Comparison of ENCODE assay signal across 8 cellular contexts in genomic region chr20:50283922-50284810, GRCh38.
DNase-seq lines count a peak whose midpoint lies in the region; TF ChIP-seq lines count a peak whose summit lies in the region.

No MANE protein-coding gene starts in this region.

- peak; percentile 27 for DNase-seq in RPMI8226
- peak; percentile 19 for DNase-seq in germinal center (ENCODE audit: low spot score)
- DNase-seq in smooth muscle cell (lab: John Stamatoyannopoulos, UW; ENCODE audit: unreplicated experiment) = no peak
- no peak for DNase-seq in GM10266 (ENCODE audit: extremely low spot score)
- no peak for DNase-seq in activated gamma-delta T cell treated with Interleukin-2 at 50 U/mL for 16 hours
- no peak for DNase-seq in SK-N-DZ (ENCODE audit: low spot score)
- DNase-seq in iPS-NIHi11 (ENCODE audit: low spot score) = no peak

- H3K9me3 ChIP-seq in HEK293 (ENCODE audit: control insufficient read depth, insufficient read depth, low read depth, low read length) = no peaks in the 10 kb centered on the region
- no peaks in the 10 kb centered on the region for H3K9me3 ChIP-seq in smooth muscle cell (replicated peaks; ENCODE audit: low read depth)

- peak overlapping the region; percentile 64 for H3K4me2 ChIP-seq in smooth muscle cell

- no peaks in the 10 kb centered on the region for H3K27me3 ChIP-seq in smooth muscle cell (ENCODE audit: low read depth)

- 78% methylated on average over 24 of the region's 24 CpGs for WGBS in smooth muscle cell (ENCODE audit: low lambda C conversion rate)

- CTCF ChIA-PET in HEK293 (lab: Yijun Ruan, JAX) = interaction anchor here (0.7 to 1.6 kb wide), 2 partner anchors 10 to 37 kb away, joined by 3 to 4 read pairs; no protein-coding TSS in a partner anchor

- H3K4me1 ChIP-seq in HEK293 (ENCODE audit: control insufficient read depth, insufficient read depth, low read length) (peaks cover 14% of the 10 kb centered on the region), smooth muscle cell (ENCODE audit: low read depth) (peaks cover 21% of the 10 kb centered on the region)

- H4K20me1 ChIP-seq in smooth muscle cell (ENCODE audit: low read depth) = no peaks in the 10 kb centered on the region

- no peak for TF ChIP-seq CTCF in HEK293 (tag by site-specific recombination; IDR thresholded peaks at IDR 0.05)
- no peak for TF ChIP-seq CTCF in smooth muscle cell (IDR thresholded peaks at IDR 0.05; ENCODE audit: borderline replicate concordance, insufficient read depth, poor library complexity, severe bottlenecking)
- TF ChIP-seq CTCF in GM10266 (IDR thresholded peaks at IDR 0.05; ENCODE audit: control insufficient read depth, insufficient read depth, low read depth, missing control alignments) = no peak

- H3K9ac ChIP-seq in smooth muscle cell (ENCODE audit: low read depth) = no peak overlapping the region

- POLR2A ChIA-PET in HEK293 (lab: Yijun Ruan, JAX) = no interaction called here

- no peaks in the 10 kb centered on the region for H3K36me3 ChIP-seq in HEK293 (ENCODE audit: control insufficient read depth in 2 of 2, insufficient read depth in 1 of 2, low read length in 2 of 2)
- no peaks in the 10 kb centered on the region for H3K36me3 ChIP-seq in smooth muscle cell (ENCODE audit: low read depth)

- H2AFZ ChIP-seq in smooth muscle cell (ENCODE audit: low read depth) = peak overlapping the region; percentile 77

- H3K79me2 ChIP-seq in smooth muscle cell (ENCODE audit: low read depth) = no peaks in the 10 kb centered on the region

- H3K27ac ChIP-seq in HEK293 (ENCODE audit: extremely low read depth, low read depth, low read length) (no peak overlapping the region; the same call in 1 of the 2 replicates), smooth muscle cell (ENCODE audit: low read depth) (peak overlapping the region; percentile 96)

- H3K4me3 ChIP-seq in HEK293 (ENCODE audit: low read depth, low read length) = no peak overlapping the region
- no peak overlapping the region for H3K4me3 ChIP-seq in smooth muscle cell

- peaks cover 25% of the 10 kb centered on the region for H3F3A ChIP-seq in smooth muscle cell (ENCODE audit: low read depth)

TF ChIP-seq in HEK293, 187 proteins besides CTCF, POLR2A, EP300 and RAD21 (continues in another document):
- TF ChIP-seq ZNF335 (tag by site-specific recombination; conservative IDR thresholded peaks at IDR 0.05) (no peak), ZIC2 (tag by site-specific recombination; IDR thresholded peaks at IDR 0.05) (peak; percentile 84), ATF2 (tag by site-specific recombination; IDR thresholded peaks at IDR 0.05; ENCODE audit: low read depth) (no peak), KLF7 (tag by site-specific recombination; IDR thresholded peaks at IDR 0.05; ENCODE audit: borderline replicate concordance) (no peak), TSHZ1 (tag by site-specific recombination; IDR thresholded peaks at IDR 0.05; ENCODE audit: borderline replicate concordance) (no peak), MZF1 (tag by site-specific recombination; IDR thresholded peaks at IDR 0.05; ENCODE audit: borderline replicate concordance) (no peak), SP3 (tag by site-specific recombination; IDR thresholded peaks at IDR 0.05) (no peak), ZNF132 (tag by site-specific recombination; IDR thresholded peaks at IDR 0.05; ENCODE audit: borderline replicate concordance) (no peak), ZNF280D (tag by site-specific recombination; IDR thresholded peaks at IDR 0.05) (no peak), ZNF362 (tag by site-specific recombination; IDR thresholded peaks at IDR 0.05) (no peak), ZNF768 (tag by site-specific recombination; IDR thresholded peaks at IDR 0.05) (peak; percentile 72; the same call in 1 of the 2 replicates), PRDM4 (tag by site-specific recombination; IDR thresholded peaks at IDR 0.05) (no peak), ZNF184 (tag by site-specific recombination; IDR thresholded peaks at IDR 0.05) (no peak)

Comparison
In these comparisons a context has a peak if more than half of its experiments do, and no peak if none do; other contexts are left out.
1. DNase-seq: peak in RPMI8226 (single experiment) and germinal center (single experiment); none in smooth muscle cell (single experiment), GM10266 (single experiment), activated gamma-delta T cell treated with Interleukin-2 at 50 U/mL for 16 hours (single experiment), SK-N-DZ (single experiment) and iPS-NIHi11 (single experiment).